Comparison of ENCODE assay signal across 10 cellular contexts in genomic region chr2:24343225-24343882, GRCh38. TPM values are rescaled to one million over a fixed set of nuclear protein-coding genes. Genes with fewer than 3 reads are reported as not detected.
DNase-seq lines count a peak whose midpoint lies in the region; ATAC-seq and TF ChIP-seq lines count a peak whose summit lies in the region.
"Had no signal": no experiment of that assay in that cellular context is flagged by ENCODE, and none has a peak within 500 bp of the region (broad histone marks: within the 10 kb centered on the region; RNA-seq: fewer than 3 reads in every experiment).

No MANE protein-coding gene starts in this region.

- no peaks in the 10 kb centered on the region for H3K36me3 ChIP-seq in GM06990 (ENCODE audit: control insufficient read depth, insufficient read depth, low read length)
- H3K36me3 ChIP-seq in gastrocnemius medialis, result no peaks in the 10 kb centered on the region
- H3K36me3 ChIP-seq in WERI-Rb-1, result no peaks in the 10 kb centered on the region
- H3K36me3 ChIP-seq: thoracic aorta had no signal

- TF ChIP-seq POLR2A in gastrocnemius medialis (IDR thresholded peaks at IDR 0.05) (no peak), erythroblast (IDR thresholded peaks at IDR 0.05; ENCODE audit: low read length) (no peak)

- peaks cover 28 to 32% of the 10 kb centered on the region in 2 donors for H3K4me1 ChIP-seq in gastrocnemius medialis

- in situ Hi-C loops in gastrocnemius medialis (cut with MboI; ENCODE audit: low sequenced_read_pairs in 4 of 4), result no loop called here

- peak overlapping the region; percentile 30 to 58 for H3K27ac Mint-ChIP-seq in T-cell

- no peak overlapping the region for H3K4me3 ChIP-seq in GM06990 (replicated peaks; ENCODE audit: low read depth, low read length)
- H3K4me3 ChIP-seq in gastrocnemius medialis, result no peak overlapping the region
- H3K4me3 ChIP-seq in WERI-Rb-1 (ENCODE audit: low read depth, low read length), result no peak overlapping the region
- H3K4me3 ChIP-seq: thoracic aorta had no signal

- peaks cover 78 to 86% (median 83%) of the 10 kb centered on the region in 3 donors for H3K4me1 Mint-ChIP-seq in T-cell

- TF ChIP-seq CTCF in GM06990 (IDR thresholded peaks at IDR 0.05; ENCODE audit: insufficient read depth, low read length, poor library complexity, severe bottlenecking) (no peak), gastrocnemius medialis (IDR thresholded peaks at IDR 0.05 in 4 of 5, conservative IDR thresholded peaks at IDR 0.05 in 1 of 5) (no peak), WERI-Rb-1 (IDR thresholded peaks at IDR 0.05; ENCODE audit: low read depth, low read length) (no peak)

- ATAC-seq in GM19372 (IDR thresholded peaks at IDR 0.05; ENCODE audit: low read depth, unreplicated experiment) (peak; percentile 70), HG03097 (IDR thresholded peaks at IDR 0.05; ENCODE audit: low FRiP score, unreplicated experiment) (peak; percentile 64), T-cell (replicated peaks in 1 of 4) (no peak), gastrocnemius medialis (no peak)

- POLR2A ChIA-PET in T-cell (lab: Charles Lee), result no interaction called here

- no peaks in the 10 kb centered on the region for H3K27me3 Mint-ChIP-seq in T-cell

- H3K27ac ChIP-seq in gastrocnemius medialis (no peak overlapping the region), WERI-Rb-1 (no peak overlapping the region)
- H3K27ac ChIP-seq: thoracic aorta had no signal

- no peaks in the 10 kb centered on the region for H3K9me3 Mint-ChIP-seq in T-cell

- no peaks in the 10 kb centered on the region for H3K36me3 Mint-ChIP-seq in T-cell

- H3K27me3 ChIP-seq in GM06990 (replicated peaks; ENCODE audit: control insufficient read depth, insufficient read depth, low read length), result no peaks in the 10 kb centered on the region
- no peaks in the 10 kb centered on the region for H3K27me3 ChIP-seq in gastrocnemius medialis
- H3K27me3 ChIP-seq in WERI-Rb-1 (ENCODE audit: insufficient read depth, low read depth, severe bottlenecking), result no peaks in the 10 kb centered on the region

- H3K4me3 Mint-ChIP-seq in T-cell, result peak overlapping the region in 2 of 3 donors; percentile 2 to 23

- CTCF ChIA-PET in T-cell (lab: Charles Lee), result interaction anchor here in 1 of 2 donors (0.6 kb wide), 2 partner anchors 9 to 120 kb away, joined by 3 read pairs; no protein-coding TSS in a partner anchor

- H3K9me3 ChIP-seq in gastrocnemius medialis, result no peaks in the 10 kb centered on the region
- H3K9me3 ChIP-seq in WERI-Rb-1 (ENCODE audit: severe bottlenecking), result no peaks in the 10 kb centered on the region
- H3K9me3 ChIP-seq: thoracic aorta had no signal

- peak; percentile 54 for DNase-seq in GM06990 (ENCODE audit: extremely low read depth, insufficient read length)
- no peak for DNase-seq in T-cell
- DNase-seq in activated CD4-positive, CD25-positive, alpha-beta regulatory T cell treated with anti-CD3 and anti-CD28 coated beads, Interleukin-2, amount 50 U/mL, for 72 hours, result no peak
- no peak for DNase-seq in gastrocnemius medialis
- DNase-seq in erythroblast (lab: John Stamatoyannopoulos, UW), result no peak
- no peak for DNase-seq in WERI-Rb-1
- DNase-seq: stimulated activated CD4-positive, alpha-beta T cell treated with anti-CD3 and anti-CD28 coated beads, Interleukin-2, amount 100 ng/mL, for 24 hours had no signal

- intact Hi-C loops in gastrocnemius medialis (cut with DNase I; ENCODE audit: low total_unique reads), result no loop called here

RNA-seq across cellular contexts. Expression of gene ITSN2, which starts 17.0 kb away (rescaled TPM):
- total RNA-seq in T-cell (100 to 1,000 TPM in 3 of 5 donors, 10 to 100 TPM in 2; 95.7 to 110 (median 101) TPM), gastrocnemius medialis (10 to 100 TPM; 33.9 to 66.7 (median 42.4) TPM)

Comparison
In these comparisons a context has a peak if more than half of its experiments do, and no peak if none do; other contexts are left out.
1. ATAC-seq: peak in GM19372 (single experiment) and HG03097 (single experiment); none in T-cell (0 of 4) and gastrocnemius medialis (0 of 2).